In the genomic region with DNA sequence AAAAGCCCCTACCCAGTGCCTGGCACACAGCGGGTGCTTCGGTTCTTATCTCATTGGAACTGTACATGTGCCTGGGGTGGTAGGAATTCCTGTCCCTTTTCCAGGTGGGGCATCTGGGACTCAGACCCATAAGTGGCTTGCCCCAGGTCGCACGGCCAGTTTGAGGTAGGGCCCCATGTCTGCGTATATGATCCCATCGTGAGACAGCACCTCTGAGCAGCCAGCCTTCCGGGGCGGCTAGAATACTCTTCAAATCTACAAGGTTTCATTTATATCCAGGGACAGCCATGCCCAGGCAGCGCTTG, we compare ENCODE assay signal across 12 cellular contexts. TPM values are rescaled to one million over a fixed set of nuclear protein-coding genes. Genes with fewer than 3 reads are reported as not detected.
DNase-seq lines count a peak whose midpoint lies in the region; ATAC-seq and TF ChIP-seq lines count a peak whose summit lies in the region.
"Had no signal": no experiment of that assay in that cellular context is flagged by ENCODE, and none has a peak within 500 bp of the region (broad histone marks: within the 10 kb centered on the region; RNA-seq: fewer than 3 reads in every experiment).

No MANE protein-coding gene starts in this region.

- DNase-seq in CD8-positive, alpha-beta T cell = no peak
- DNase-seq in RWPE1 (ENCODE audit: low spot score) = no peak
- no peak for DNase-seq in left ventricle myocardium inferior
- no peak for DNase-seq in progenitor cell of endocrine pancreas (ENCODE audit: low spot score, unreplicated experiment)
- no peak for DNase-seq in A172 (ENCODE audit: low spot score)
- DNase-seq in NOMO-1 treated with dmso at 0.1 percent for 144 hours (lab: John Stamatoyannopoulos, UW; ENCODE audit: unreplicated experiment) = no peak
- DNase-seq: activated gamma-delta T cell treated with Interleukin-2 at 50 U/mL for 16 hours, gastrocnemius medialis, NCI-H2227 treated with DMSO at 0.1 percent for 48 hours had no signal

- intact Hi-C loops in CD8-positive, alpha-beta T cell (cut with DNase I, micrococcal nuclease) = loop anchor here in 1 of 2 experiments (5.0 kb wide), 1 partner anchor 215 kb away; no protein-coding TSS in a partner anchor
- intact Hi-C loops in left ventricle myocardium inferior (cut with micrococcal nuclease) = no loop called here

- H3K27ac Mint-ChIP-seq in CD8-positive, alpha-beta T cell = peak overlapping the region; percentile 10
- H3K27ac Mint-ChIP-seq in progenitor cell of endocrine pancreas = peak overlapping the region; percentile 95

- H3K27me3 Mint-ChIP-seq in CD8-positive, alpha-beta T cell (ENCODE audit: low read depth) = no peaks in the 10 kb centered on the region
- peaks cover 4% of the 10 kb centered on the region for H3K27me3 Mint-ChIP-seq in progenitor cell of endocrine pancreas

- no peaks in the 10 kb centered on the region for H3K9me3 Mint-ChIP-seq in CD8-positive, alpha-beta T cell
- peaks cover 5% of the 10 kb centered on the region for H3K9me3 Mint-ChIP-seq in progenitor cell of endocrine pancreas (ENCODE audit: low read depth)

- POLR2A ChIA-PET in CD8-positive, alpha-beta T cell (lab: Charles Lee) = no interaction called here
- POLR2A ChIA-PET in RWPE1 (lab: Yijun Ruan, JAX; ENCODE audit: low non-redundant PET) = no interaction called here

- H3K4me3 Mint-ChIP-seq in CD8-positive, alpha-beta T cell = peak overlapping the region; percentile 15
- no peak overlapping the region for H3K4me3 Mint-ChIP-seq in progenitor cell of endocrine pancreas (ENCODE audit: low read depth)

- CTCF ChIA-PET in CD8-positive, alpha-beta T cell (lab: Charles Lee) = interaction anchor here (1.1 kb wide), 1 partner anchor 33 kb away, joined by 3 read pairs; no protein-coding TSS in a partner anchor
- CTCF ChIA-PET in RWPE1 (lab: Yijun Ruan, JAX) = interaction anchor here (0.7 to 1.6 kb wide), 3 partner anchors 9 to 345 kb away, joined by 3 to 8 read pairs (median 7); no protein-coding TSS in a partner anchor

- no peak overlapping the region for H3K4me3 ChIP-seq in CD8-positive, alpha-beta T cell (ENCODE audit: low read depth, low read length)
- H3K4me3 ChIP-seq in left ventricle myocardium inferior = peak overlapping the region; percentile 29
- H3K4me3 ChIP-seq: gastrocnemius medialis, mucosa of descending colon had no signal

- H3K4me1 Mint-ChIP-seq in CD8-positive, alpha-beta T cell (ENCODE audit: low read depth) = peaks cover 41% of the 10 kb centered on the region
- peaks cover 16% of the 10 kb centered on the region for H3K4me1 Mint-ChIP-seq in progenitor cell of endocrine pancreas (ENCODE audit: low read depth)

- H3K27ac ChIP-seq in CD8-positive, alpha-beta T cell (ENCODE audit: low read depth, low read length) = no peak overlapping the region
- peak overlapping the region; percentile 95 for H3K27ac ChIP-seq in RWPE1
- peak overlapping the region; percentile 89 for H3K27ac ChIP-seq in left ventricle myocardium inferior (replicated peaks)
- H3K27ac ChIP-seq: gastrocnemius medialis had no signal

- H3K36me3 Mint-ChIP-seq in CD8-positive, alpha-beta T cell = no peaks in the 10 kb centered on the region
- H3K36me3 Mint-ChIP-seq in progenitor cell of endocrine pancreas (ENCODE audit: insufficient read depth) = no peaks in the 10 kb centered on the region

- no peak for ATAC-seq in CD8-positive, alpha-beta T cell
- ATAC-seq in GM21526 (IDR thresholded peaks at IDR 0.05; ENCODE audit: low FRiP score, unreplicated experiment) = no peak

- TF ChIP-seq CTCF in CD8-positive, alpha-beta T cell (IDR thresholded peaks at IDR 0.05) = no peak
- TF ChIP-seq CTCF in RWPE1 (conservative IDR thresholded peaks at IDR 0.05; ENCODE audit: low read depth) (no peak), left ventricle myocardium inferior (IDR thresholded peaks at IDR 0.05; ENCODE audit: borderline replicate concordance) (no peak), progenitor cell of endocrine pancreas (IDR thresholded peaks at IDR 0.05; ENCODE audit: unreplicated experiment) (no peak)

- no peaks in the 10 kb centered on the region for H3K9me3 ChIP-seq in CD8-positive, alpha-beta T cell (ENCODE audit: low read length)
- peaks cover 9% of the 10 kb centered on the region for H3K9me3 ChIP-seq in left ventricle myocardium inferior (replicated peaks)
- H3K9me3 ChIP-seq: gastrocnemius medialis, mucosa of descending colon had no signal

- no peaks in the 10 kb centered on the region for H3K36me3 ChIP-seq in CD8-positive, alpha-beta T cell (ENCODE audit: insufficient read depth, low read length)
- H3K36me3 ChIP-seq in left ventricle myocardium inferior = no peaks in the 10 kb centered on the region
- H3K36me3 ChIP-seq: gastrocnemius medialis had no signal

- H3K4me1 ChIP-seq in CD8-positive, alpha-beta T cell (ENCODE audit: insufficient read depth, low read length) = peaks cover 40% of the 10 kb centered on the region
- H3K4me1 ChIP-seq in left ventricle myocardium inferior = peaks cover 38% of the 10 kb centered on the region

- no peaks in the 10 kb centered on the region for H3K27me3 ChIP-seq in CD8-positive, alpha-beta T cell (ENCODE audit: insufficient read depth, low read length)
- no peaks in the 10 kb centered on the region for H3K27me3 ChIP-seq in left ventricle myocardium inferior (ENCODE audit: low read depth)

RNA-seq across cellular contexts. Expression of a gene that starts 33.4 kb away (rescaled TPM):
- total RNA-seq in CD8-positive, alpha-beta T cell = not detected
- total RNA-seq in left ventricle myocardium inferior = not detected
- 0.65 and 1.2 TPM in 2 replicates for total RNA-seq in progenitor cell of endocrine pancreas
- 0.14 and 1.8 TPM in 2 replicates for total RNA-seq in A172 (2014; rRNA removed; shearing (Covaris generic))
- total RNA-seq: HFFc6 had no signal
